Comparison of ENCODE assay signal across 1 cellular context in genomic region chr1:223726380-223727001, GRCh38.
TF ChIP-seq lines count a peak whose summit lies in the region.

No MANE protein-coding gene starts in this region.

TF ChIP-seq in K562, 482 proteins besides CTCF, POLR2A, EP300 and RAD21 (continued from another document):
- TF ChIP-seq ZNF277 (CRISPR knock-in tag; IDR thresholded peaks at IDR 0.05; ENCODE audit: borderline replicate concordance) (no peak), ELF1 (tag; IDR thresholded peaks at IDR 0.05) (no peak), ZNF77 (CRISPR knock-in tag; IDR thresholded peaks at IDR 0.05) (no peak), GTF2E2 (tag; IDR thresholded peaks at IDR 0.05) (no peak), HMGN3 (IDR thresholded peaks at IDR 0.05; ENCODE audit: borderline replicate concordance, extremely low read depth, insufficient read length, low read depth, low read length) (no peak), CBFA2T3 (IDR thresholded peaks at IDR 0.05) (0 out of 2 replicates have a peak, but pooled peaks have one; percentile 3), ZNF239 (CRISPR knock-in tag; IDR thresholded peaks at IDR 0.05) (no peak), ARID4B (CRISPR knock-in tag; IDR thresholded peaks at IDR 0.05) (peak; percentile 65; the same call in 1 of the 2 replicates), SREBF1 (IDR thresholded peaks at IDR 0.05; ENCODE audit: borderline replicate concordance, low read depth, low read length) (no peak), HDAC1 (IDR thresholded peaks at IDR 0.05) (peak in 1 of 2 experiments; percentile 85; a peak in 2 of 4 replicates), ZNF316 (IDR thresholded peaks at IDR 0.05) (peak; percentile 62), ZNF639 (CRISPR knock-in tag; conservative IDR thresholded peaks at IDR 0.05 in 1 of 2, IDR thresholded peaks at IDR 0.05 in 1 of 2) (peak in 1 of 2 experiments; percentile 72; a peak in 1 of 4 replicates), ESRRA (IDR thresholded peaks at IDR 0.05; ENCODE audit: borderline replicate concordance, low read depth) (no peak), NR3C1 (CRISPR knock-in tag; IDR thresholded peaks at IDR 0.05) (no peak), KDM5B (IDR thresholded peaks at IDR 0.05; ENCODE audit: insufficient replicate concordance, low read depth, low read length) (peak; percentile 51), NR2C1 (IDR thresholded peaks at IDR 0.05) (no peak), NR2C1 (tag; IDR thresholded peaks at IDR 0.05) (0 out of 2 replicates have a peak, but pooled peaks have one; percentile 36), NEUROD1 (IDR thresholded peaks at IDR 0.05; ENCODE audit: borderline replicate concordance, low read depth, low read length, partially characterized antibody) (peak; percentile 59), MYC (IDR thresholded peaks at IDR 0.05; ENCODE audit: low read depth, low read length) (peak; percentile 72), MYC (CRISPR knock-in tag; IDR thresholded peaks at IDR 0.05; ENCODE audit: borderline replicate concordance, low read depth) (0 out of 2 replicates have a peak, but pooled peaks have one; percentile 66), MAX (CRISPR knock-in tag; IDR thresholded peaks at IDR 0.05) (peak; percentile 90)
